ENCODE assay signal across 8 cellular contexts in the genomic region with DNA sequence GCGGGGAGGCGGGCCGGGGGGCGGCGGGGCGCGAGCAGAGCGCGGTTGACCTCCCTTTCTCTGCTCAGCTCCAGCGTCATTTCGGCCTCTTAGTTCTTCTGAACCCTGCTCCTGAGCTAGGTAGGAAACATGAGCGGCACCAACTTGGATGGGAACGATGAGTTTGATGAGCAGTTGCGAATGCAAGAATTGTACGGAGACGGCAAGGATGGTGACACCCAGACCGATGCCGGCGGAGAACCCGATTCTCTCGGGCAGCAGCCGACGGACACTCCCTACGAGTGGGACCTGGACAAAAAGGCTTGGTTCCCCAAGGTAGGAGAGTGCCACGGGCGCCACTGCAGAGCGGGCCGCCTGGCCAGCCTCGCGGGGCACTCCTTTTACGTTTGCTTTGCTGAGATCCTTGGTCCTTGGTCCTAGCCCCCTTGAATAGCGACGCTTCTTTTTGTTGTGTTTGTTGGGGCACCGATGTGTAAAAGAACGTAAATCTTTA. TPM values are rescaled to one million over a fixed set of nuclear protein-coding genes. Genes with fewer than 3 reads are reported as not detected.
A peak's percentile ranks its signal among the peaks of the same experiment; 100 is the strongest.
DNase-seq lines count a peak whose midpoint lies in the region; ATAC-seq, FAIRE-seq and TF ChIP-seq lines count a peak whose summit lies in the region.

A gene with protein sequence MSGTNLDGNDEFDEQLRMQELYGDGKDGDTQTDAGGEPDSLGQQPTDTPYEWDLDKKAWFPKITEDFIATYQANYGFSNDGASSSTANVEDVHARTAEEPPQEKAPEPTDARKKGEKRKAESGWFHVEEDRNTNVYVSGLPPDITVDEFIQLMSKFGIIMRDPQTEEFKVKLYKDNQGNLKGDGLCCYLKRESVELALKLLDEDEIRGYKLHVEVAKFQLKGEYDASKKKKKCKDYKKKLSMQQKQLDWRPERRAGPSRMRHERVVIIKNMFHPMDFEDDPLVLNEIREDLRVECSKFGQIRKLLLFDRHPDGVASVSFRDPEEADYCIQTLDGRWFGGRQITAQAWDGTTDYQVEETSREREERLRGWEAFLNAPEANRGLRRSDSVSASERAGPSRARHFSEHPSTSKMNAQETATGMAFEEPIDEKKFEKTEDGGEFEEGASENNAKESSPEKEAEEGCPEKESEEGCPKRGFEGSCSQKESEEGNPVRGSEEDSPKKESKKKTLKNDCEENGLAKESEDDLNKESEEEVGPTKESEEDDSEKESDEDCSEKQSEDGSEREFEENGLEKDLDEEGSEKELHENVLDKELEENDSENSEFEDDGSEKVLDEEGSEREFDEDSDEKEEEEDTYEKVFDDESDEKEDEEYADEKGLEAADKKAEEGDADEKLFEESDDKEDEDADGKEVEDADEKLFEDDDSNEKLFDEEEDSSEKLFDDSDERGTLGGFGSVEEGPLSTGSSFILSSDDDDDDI (plus strand): TSS at position 37 of the 493 bp plus-strand sequence. CDS start 93 bp downstream, at position 130.

- CTCF ChIA-PET in activated B cell treated with CpG ODN at 0.5 μM for 24 hours (lab: Charles Lee): interaction anchor here (0.8 to 1.4 kb wide), 2 partner anchors 469 to 470 kb away, joined by 3 read pairs; no protein-coding TSS in a partner anchor

- peak; percentile 11 for ATAC-seq in HG03139 (IDR thresholded peaks at IDR 0.05; ENCODE audit: unreplicated experiment)
- ATAC-seq in activated B cell treated with CpG ODN at 0.5 μM for 24 hours (ENCODE audit: low read depth): no peak
- ATAC-seq in pancreas: peak in 3 of 4 donors; percentile 4 to 12 (median 5)

- POLR2A ChIA-PET in activated B cell treated with CpG ODN at 0.5 μM for 24 hours (lab: Charles Lee): interaction anchor here (0.6 to 1.9 kb wide), 3 partner anchors 197 to 511 kb away, joined by 4 to 6 read pairs (median 5); a partner anchor contains a TSS

- peak within 1 kb of the TSS; percentile 33 to 55 (median 39) for H3K4me3 ChIP-seq in pancreas

- peaks cover 17% of the 10 kb centered on the region for H3K36me3 Mint-ChIP-seq in activated B cell treated with CpG ODN at 0.5 μM for 24 hours (ENCODE audit: low read depth)

- WGBS in pancreas, 2 donors: 1 to 37% methylated on average over 33 to 35 of the region's 35 CpGs

- H3K4me1 Mint-ChIP-seq in activated B cell treated with CpG ODN at 0.5 μM for 24 hours: peaks cover 22% of the 10 kb centered on the region

- no peak for TF ChIP-seq CTCF in activated B cell treated with CpG ODN at 0.5 μM for 24 hours (IDR thresholded peaks at IDR 0.05)
- no peak for TF ChIP-seq CTCF in pancreas (IDR thresholded peaks at IDR 0.05)

- no peaks in the 10 kb centered on the region for H3K36me3 ChIP-seq in pancreas

- intact Hi-C loops in activated B cell treated with CpG ODN at 0.5 μM for 24 hours (cut with micrococcal nuclease) (loop anchor here (1.0 to 5.0 kb wide), 7 partner anchors 195 to 1077 kb away; a partner anchor contains a TSS), pancreas (cut with DNase I) (no loop called here)

- no peaks in the 10 kb centered on the region for H3K4me1 ChIP-seq in pancreas

- peak within 1 kb of the TSS; percentile 97 for H3K27ac Mint-ChIP-seq in activated B cell treated with CpG ODN at 0.5 μM for 24 hours

- peaks cover 0 to 5% (median 0%) of the 10 kb centered on the region in 4 donors for H3K27me3 ChIP-seq in pancreas

- DNase-seq in activated T-cell treated with anti-CD3 and anti-CD28 coated beads for 4 hours (peak; percentile 1), activated B cell treated with CpG ODN at 0.5 μM for 24 hours (no peak), germinal center (ENCODE audit: low spot score) (peak; percentile 2), pancreas (peak in 3 of 6 donors; percentile 5 to 66 (median 60)), OCI-M1 (lab: John Stamatoyannopoulos, UW) (no peak), globus pallidus (ENCODE audit: low spot score) (no peak)
- no peak for DNase-seq in activated T-cell treated with anti-CD3 and anti-CD28 coated beads, Interleukin-2, amount 50 U/mL, for 1 hour

- no peaks in the 10 kb centered on the region for H3K27me3 Mint-ChIP-seq in activated B cell treated with CpG ODN at 0.5 μM for 24 hours

- H3K9me3 Mint-ChIP-seq in activated B cell treated with CpG ODN at 0.5 μM for 24 hours: no peaks in the 10 kb centered on the region

- peak within 1 kb of the TSS; percentile 82 to 95 (median 88) for H3K27ac ChIP-seq in pancreas

- no peaks in the 10 kb centered on the region for H3K9me3 ChIP-seq in pancreas

- H3K4me3 Mint-ChIP-seq in activated B cell treated with CpG ODN at 0.5 μM for 24 hours: peak within 1 kb of the TSS; percentile 89

- no peak for FAIRE-seq in pancreas (lab: Jason Lieb, UNC)

RNA-seq across cellular contexts. Expression of the gene that starts here (rescaled TPM):
- 23.9 and 24.5 TPM in 2 replicates for total RNA-seq in activated B cell treated with CpG ODN at 0.5 μM for 24 hours
- 10 to 100 TPM in 4 of 6 donors, 1 to 10 TPM in 2; 9.2 to 16.0 (median 12.2) TPM for total RNA-seq in pancreas
- polyA plus RNA-seq in pancreas: 10 to 100 TPM; 12.6 to 26.4 TPM

Comparison
In these comparisons a context has a peak if more than half of its experiments do, and no peak if none do; other contexts are left out.
1. DNase-seq: peak in activated T-cell treated with anti-CD3 and anti-CD28 coated beads for 4 hours (single experiment) and germinal center (single experiment); none in activated T-cell treated with anti-CD3 and anti-CD28 coated beads, Interleukin-2, amount 50 U/mL, for 1 hour (single experiment), activated B cell treated with CpG ODN at 0.5 μM for 24 hours (single experiment), OCI-M1 (single experiment) and globus pallidus (single experiment).